18 cellular contexts compared by ENCODE assay signal in the genomic region with DNA sequence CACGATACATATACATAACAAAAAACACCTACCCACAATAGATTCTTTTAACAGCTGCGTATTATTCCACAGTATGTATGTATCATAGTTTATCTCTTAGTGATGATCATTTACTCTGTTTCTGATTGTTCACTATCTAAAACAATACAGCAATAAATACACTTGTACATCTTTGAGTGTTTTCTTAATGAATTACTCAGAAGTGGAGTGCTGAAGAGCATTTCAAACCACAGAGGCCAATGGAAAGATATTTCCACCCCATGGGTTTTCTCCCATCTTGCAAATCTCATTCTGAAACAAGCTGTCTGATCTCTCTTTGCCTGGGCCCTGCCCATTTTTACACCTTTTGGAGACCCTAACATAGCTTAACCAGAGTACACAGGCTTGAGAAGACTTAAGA.
DNase-seq lines count a peak whose midpoint lies in the region; ATAC-seq, FAIRE-seq and TF ChIP-seq lines count a peak whose summit lies in the region.
"Had no signal": no experiment of that assay in that cellular context is flagged by ENCODE, and none has a peak within 500 bp of the region (broad histone marks: within the 10 kb centered on the region; RNA-seq: fewer than 3 reads in every experiment).

No MANE protein-coding gene starts in this region.

- H3K9ac ChIP-seq in GM12878 (ENCODE audit: control insufficient read depth, insufficient read depth, low read length), result no peak overlapping the region

- intact Hi-C loops in activated CD8-positive, alpha-beta T cell treated with anti-CD3 and anti-CD28 coated beads for 36 hours (cut with micrococcal nuclease), result no loop called here
- intact Hi-C loops in GM12878 (cut with micrococcal nuclease; ENCODE audit: unreplicated experiment), result no loop called here

- H3K4me2 ChIP-seq in GM12878 (ENCODE audit: control insufficient read depth, insufficient read depth), result no peak overlapping the region
- H3K4me2 ChIP-seq: A549 had no signal

- CTCF ChIA-PET in activated CD8-positive, alpha-beta T cell treated with anti-CD3 and anti-CD28 coated beads for 36 hours (lab: Charles Lee), result no interaction called here
- CTCF ChIA-PET in activated CD8-positive, alpha-beta T cell treated with anti-CD3 and anti-CD28 coated beads, Interleukin-2, amount 10 ng/mL, durations not matched to agents 7 days and 5 days (lab: Charles Lee), result interaction anchor here (1.9 kb wide), 1 partner anchor 11 kb away, joined by 4 read pairs; no protein-coding TSS in a partner anchor
- CTCF ChIA-PET in GM12878 (lab: Yijun Ruan, JAX), result interaction anchor here (0.7 to 1.0 kb wide), 2 partner anchors 61 to 136 kb away, joined by 3 to 4 read pairs; no protein-coding TSS in a partner anchor

- no peaks in the 10 kb centered on the region for H3K27me3 Mint-ChIP-seq in activated CD8-positive, alpha-beta T cell treated with anti-CD3 and anti-CD28 coated beads for 36 hours
- H3K27me3 Mint-ChIP-seq in activated CD8-positive, alpha-beta T cell treated with anti-CD3 and anti-CD28 coated beads, Interleukin-2, amount 10 ng/mL, durations not matched to agents 7 days and 5 days (ENCODE audit: low read depth), result peaks cover 3% of the 10 kb centered on the region

- no peaks in the 10 kb centered on the region for H3K27me3 ChIP-seq in GM12878 (replicated peaks in 1 of 2; ENCODE audit: control insufficient read depth in 2 of 2, insufficient read depth in 2 of 2, low read length in 1 of 2)

- peak; percentile 24 for DNase-seq in activated CD8-positive, alpha-beta T cell treated with anti-CD3 and anti-CD28 coated beads for 36 hours
- DNase-seq in activated CD8-positive, alpha-beta T cell treated with anti-CD3 and anti-CD28 coated beads, Interleukin-2, amount 10 ng/mL, durations not matched to agents 7 days and 5 days, result no peak
- DNase-seq in GM12865 (ENCODE audit: low read depth), result peak; percentile 30
- no peak for DNase-seq in GM12878 (ENCODE audit: low read depth, low spot score)
- DNase-seq in NCI-H510A treated with DMSO at 0.1 percent for 48 hours (lab: John Stamatoyannopoulos, UW), result no peak
- DNase-seq: IMR-90, NCI-H1105, NCI-H1694 treated with DMSO at 0.1 percent for 48 hours, NCI-H2107, NCI-H2227 treated with DMSO at 0.1 percent for 48 hours, NCI-H526 treated with DMSO at 0.1 percent for 48 hours, Right ventricle myocardium superior had no signal

- no TSS peak for BruUV-seq in GM12878 (replicated peaks; lab: Mats Ljungman, UMichigan)

- H3K4me3 Mint-ChIP-seq in activated CD8-positive, alpha-beta T cell treated with anti-CD3 and anti-CD28 coated beads for 36 hours, result no peak overlapping the region
- no peak overlapping the region for H3K4me3 Mint-ChIP-seq in activated CD8-positive, alpha-beta T cell treated with anti-CD3 and anti-CD28 coated beads, Interleukin-2, amount 10 ng/mL, durations not matched to agents 7 days and 5 days

- no peak for FAIRE-seq in GM12878 (lab: Jason Lieb, UNC)
- FAIRE-seq: A549, RCC 7860 had no signal

- H3K79me2 ChIP-seq in GM12878 (ENCODE audit: control insufficient read depth, insufficient read depth, low read length), result no peaks in the 10 kb centered on the region

- H3K4me3 ChIP-seq in GM12865 (ENCODE audit: low read depth, low read length) (no peak overlapping the region), GM12878 (no peak overlapping the region)
- H3K4me3 ChIP-seq: A549 had no signal

- 76% methylated on average over 2 of the region's 2 CpGs for WGBS in GM12878 (ENCODE audit: insufficient coverage, insufficient replicate concordance, low lambda C conversion rate, missing lambda C conversion rate)

- no peak for TF ChIP-seq RAD21 in GM12878 (IDR thresholded peaks at IDR 0.05; ENCODE audit: insufficient read depth, low read depth, low read length)

- no peak for TF ChIP-seq POLR2A in GM12878 (IDR thresholded peaks at IDR 0.05; ENCODE audit: low read depth, low read length)

- H3K9me3 Mint-ChIP-seq in activated CD8-positive, alpha-beta T cell treated with anti-CD3 and anti-CD28 coated beads for 36 hours, result peaks cover 2% of the 10 kb centered on the region
- H3K9me3 Mint-ChIP-seq in activated CD8-positive, alpha-beta T cell treated with anti-CD3 and anti-CD28 coated beads, Interleukin-2, amount 10 ng/mL, durations not matched to agents 7 days and 5 days (ENCODE audit: insufficient read depth), result no peaks in the 10 kb centered on the region

- in situ Hi-C loops in GM12878 (cut with MboI), result no loop called here

- SMC1A ChIA-PET in GM12878 (lab: Charles Lee; ENCODE audit: uncharacterized antibody, unreplicated experiment), result interaction anchor here (0.6 to 0.8 kb wide), 3 partner anchors 9 to 77 kb away, joined by 3 read pairs; no protein-coding TSS in a partner anchor

- H3K9me3 ChIP-seq in GM12878 (replicated peaks; ENCODE audit: control insufficient read depth, insufficient read depth, low read length), result no peaks in the 10 kb centered on the region; the same call in 1 of the 3 replicates
- H3K9me3 ChIP-seq: A549 had no signal

- no peaks in the 10 kb centered on the region for H4K20me1 ChIP-seq in GM12878 (ENCODE audit: control insufficient read depth, insufficient read depth)

- peaks cover 7% of the 10 kb centered on the region for H3K4me1 ChIP-seq in GM12878 (ENCODE audit: control insufficient read depth, insufficient read depth, low read length)
- H3K4me1 ChIP-seq: A549 had no signal

- H3K4me1 Mint-ChIP-seq in activated CD8-positive, alpha-beta T cell treated with anti-CD3 and anti-CD28 coated beads for 36 hours (ENCODE audit: low read depth), result peaks cover 30% of the 10 kb centered on the region
- H3K4me1 Mint-ChIP-seq in activated CD8-positive, alpha-beta T cell treated with anti-CD3 and anti-CD28 coated beads, Interleukin-2, amount 10 ng/mL, durations not matched to agents 7 days and 5 days (ENCODE audit: low read depth), result peaks cover 16% of the 10 kb centered on the region

- no peak overlapping the region for H3K27ac ChIP-seq in GM12878 (ENCODE audit: control insufficient read depth, insufficient read depth)
- H3K27ac ChIP-seq: A549, C4-2B had no signal

- H3K27ac Mint-ChIP-seq in activated CD8-positive, alpha-beta T cell treated with anti-CD3 and anti-CD28 coated beads for 36 hours, result no peak overlapping the region
- no peak overlapping the region for H3K27ac Mint-ChIP-seq in activated CD8-positive, alpha-beta T cell treated with anti-CD3 and anti-CD28 coated beads, Interleukin-2, amount 10 ng/mL, durations not matched to agents 7 days and 5 days

- no peak overlapping the region for H2AFZ ChIP-seq in GM12878 (ENCODE audit: control insufficient read depth, low read depth, low read length)

- RAD21 ChIA-PET in GM12878 (lab: Charles Lee; ENCODE audit: unreplicated experiment), result no interaction called here

- POLR2A ChIA-PET in activated CD8-positive, alpha-beta T cell treated with anti-CD3 and anti-CD28 coated beads for 36 hours (lab: Charles Lee), result no interaction called here
- POLR2A ChIA-PET in activated CD8-positive, alpha-beta T cell treated with anti-CD3 and anti-CD28 coated beads, Interleukin-2, amount 10 ng/mL, durations not matched to agents 7 days and 5 days (lab: Charles Lee), result no interaction called here
- POLR2A ChIA-PET in GM12878 (lab: Charles Lee), result interaction anchor here (0.6 kb wide), 1 partner anchor 39 kb away, joined by 3 read pairs; no protein-coding TSS in a partner anchor

- no peaks in the 10 kb centered on the region for H3K36me3 ChIP-seq in GM12878 (ENCODE audit: control insufficient read depth in 2 of 2, insufficient read depth in 2 of 2, low read length in 1 of 2)

- H3K36me3 Mint-ChIP-seq in activated CD8-positive, alpha-beta T cell treated with anti-CD3 and anti-CD28 coated beads for 36 hours (ENCODE audit: low read depth), result no peaks in the 10 kb centered on the region
- H3K36me3 Mint-ChIP-seq in activated CD8-positive, alpha-beta T cell treated with anti-CD3 and anti-CD28 coated beads, Interleukin-2, amount 10 ng/mL, durations not matched to agents 7 days and 5 days (ENCODE audit: low read depth), result no peaks in the 10 kb centered on the region

- peak; percentile 65 for ATAC-seq in activated CD8-positive, alpha-beta T cell treated with anti-CD3 and anti-CD28 coated beads for 36 hours
- no peak for ATAC-seq in activated CD8-positive, alpha-beta T cell treated with anti-CD3 and anti-CD28 coated beads, Interleukin-2, amount 10 ng/mL, durations not matched to agents 7 days and 5 days
- ATAC-seq in HG02759 (IDR thresholded peaks at IDR 0.05; ENCODE audit: unreplicated experiment) (peak; percentile 49), GM12878 (peak; percentile 47), HG03521 (IDR thresholded peaks at IDR 0.05; ENCODE audit: unreplicated experiment) (no peak), GM19455 (IDR thresholded peaks at IDR 0.05; ENCODE audit: unreplicated experiment) (no peak)
- ATAC-seq: A549 had no signal

- no peak for TF ChIP-seq EP300 in GM12878 (IDR thresholded peaks at IDR 0.05; ENCODE audit: borderline replicate concordance in 1 of 2, control insufficient read depth in 1 of 2, low read depth in 2 of 2, low read length in 2 of 2)

- TF ChIP-seq CTCF in activated CD8-positive, alpha-beta T cell treated with anti-CD3 and anti-CD28 coated beads for 36 hours (IDR thresholded peaks at IDR 0.05), result no peak
- TF ChIP-seq CTCF in GM12865 (IDR thresholded peaks at IDR 0.05; ENCODE audit: insufficient read depth, low read depth, low read length, missing control alignments) (no peak), GM12878 (IDR thresholded peaks at IDR 0.05 in 2 of 3, conservative IDR thresholded peaks at IDR 0.05 in 1 of 3; ENCODE audit: control insufficient read depth in 2 of 3, extremely low read depth in 1 of 3, insufficient read depth in 1 of 3, low read depth in 3 of 3, low read length in 3 of 3) (no peak)

TF ChIP-seq in GM12878, 131 proteins besides CTCF, POLR2A, EP300 and RAD21:
- TF ChIP-seq RUNX3 (IDR thresholded peaks at IDR 0.05; ENCODE audit: low read length) (peak; percentile 78), JUNB (IDR thresholded peaks at IDR 0.05) (peak; percentile 60), JUND (IDR thresholded peaks at IDR 0.05; ENCODE audit: low read depth, low read length) (no peak), MEF2A (IDR thresholded peaks at IDR 0.05; ENCODE audit: insufficient read depth, low read depth, low read length) (0 out of 2 replicates have a peak, but pooled peaks have one; percentile 9)
- TF ChIP-seq, protein P1, sequence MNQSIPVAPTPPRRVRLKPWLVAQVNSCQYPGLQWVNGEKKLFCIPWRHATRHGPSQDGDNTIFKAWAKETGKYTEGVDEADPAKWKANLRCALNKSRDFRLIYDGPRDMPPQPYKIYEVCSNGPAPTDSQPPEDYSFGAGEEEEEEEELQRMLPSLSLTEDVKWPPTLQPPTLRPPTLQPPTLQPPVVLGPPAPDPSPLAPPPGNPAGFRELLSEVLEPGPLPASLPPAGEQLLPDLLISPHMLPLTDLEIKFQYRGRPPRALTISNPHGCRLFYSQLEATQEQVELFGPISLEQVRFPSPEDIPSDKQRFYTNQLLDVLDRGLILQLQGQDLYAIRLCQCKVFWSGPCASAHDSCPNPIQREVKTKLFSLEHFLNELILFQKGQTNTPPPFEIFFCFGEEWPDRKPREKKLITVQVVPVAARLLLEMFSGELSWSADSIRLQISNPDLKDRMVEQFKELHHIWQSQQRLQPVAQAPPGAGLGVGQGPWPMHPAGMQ (IDR thresholded peaks at IDR 0.05; ENCODE audit: borderline replicate concordance), result no peak

Comparison
In these comparisons a context has a peak if more than half of its experiments do, and no peak if none do; other contexts are left out.
1. ATAC-seq: peak in activated CD8-positive, alpha-beta T cell treated with anti-CD3 and anti-CD28 coated beads for 36 hours (single experiment), HG02759 (single experiment) and GM12878 (single experiment); none in activated CD8-positive, alpha-beta T cell treated with anti-CD3 and anti-CD28 coated beads, Interleukin-2, amount 10 ng/mL, durations not matched to agents 7 days and 5 days (single experiment), HG03521 (single experiment) and GM19455 (single experiment).
2. DNase-seq: peak in activated CD8-positive, alpha-beta T cell treated with anti-CD3 and anti-CD28 coated beads for 36 hours (single experiment) and GM12865 (single experiment); none in activated CD8-positive, alpha-beta T cell treated with anti-CD3 and anti-CD28 coated beads, Interleukin-2, amount 10 ng/mL, durations not matched to agents 7 days and 5 days (single experiment), GM12878 (single experiment) and NCI-H510A treated with DMSO at 0.1 percent for 48 hours (single experiment).